27 cellular contexts compared by ENCODE assay signal in the genomic region with DNA sequence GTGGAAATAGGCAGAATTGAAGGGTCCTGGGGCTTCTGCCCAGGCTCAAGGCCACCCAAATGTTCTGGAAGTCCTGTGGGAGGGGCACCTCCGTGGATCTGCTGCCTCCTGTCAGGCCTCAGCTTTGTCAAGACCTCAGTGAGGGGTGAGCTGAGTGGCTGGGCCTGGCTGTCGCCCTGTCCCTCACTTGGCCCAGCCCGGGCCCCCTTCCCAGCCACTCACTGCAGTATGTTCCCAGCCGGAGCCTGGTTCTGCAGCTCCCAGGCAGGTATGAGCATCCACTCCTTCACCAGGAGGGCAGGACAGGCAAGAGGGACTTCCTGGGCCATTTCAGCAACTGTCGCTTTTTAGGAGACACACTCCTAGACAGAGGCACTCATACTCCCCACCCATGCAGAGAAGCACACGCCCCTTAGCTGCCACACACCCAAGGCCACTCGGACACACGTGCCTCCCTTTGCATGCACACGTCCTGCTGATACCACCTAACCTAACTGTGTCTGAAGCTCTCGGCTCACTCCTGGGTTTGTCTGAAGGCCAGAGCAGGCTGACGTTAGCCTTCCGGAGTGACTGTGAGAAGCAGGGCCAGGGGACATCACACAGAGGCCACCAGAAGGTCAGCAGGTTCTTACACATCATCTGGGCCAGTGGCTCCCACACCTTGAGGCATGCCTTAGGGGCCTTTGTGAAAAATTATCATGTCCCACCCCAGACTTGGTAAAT.
DNase-seq lines count a peak whose midpoint lies in the region; ATAC-seq, FAIRE-seq and TF ChIP-seq lines count a peak whose summit lies in the region.
"Had no signal": no experiment of that assay in that cellular context is flagged by ENCODE, and none has a peak within 500 bp of the region (broad histone marks: within the 10 kb centered on the region; RNA-seq: fewer than 3 reads in every experiment).

No MANE protein-coding gene starts in this region.

- H3K4me1 Mint-ChIP-seq in natural killer cell treated with Interleukin-12 subunit alpha and Interleukin-12 subunit beta and Interleukin-15 and Interleukin-18, amount 100 ng/mL, for 72 hours (ENCODE audit: low read depth in 2 of 2) = peaks cover 3 to 4% of the 10 kb centered on the region in 2 donors
- H3K4me1 Mint-ChIP-seq: stimulated activated naive B cell treated with anti-CD40 and anti-IgM and Interleukin-4, amounts not matched to agents 10 μg/mL and 1 μg/mL and 100 μg/mL, for 72 hours had no signal

- 0% methylated on average over 4 of the region's 12 CpGs for WGBS in HepG2 (ENCODE audit: low lambda C conversion rate)
- 81% methylated on average over 7 of the region's 12 CpGs for WGBS in right lobe of liver (ENCODE audit: insufficient coverage, low coverage, low lambda C conversion rate, missing lambda C conversion rate)

- H3K9ac ChIP-seq in HepG2 (ENCODE audit: insufficient read depth, low read depth, low read length) = no peak overlapping the region
- H3K9ac ChIP-seq: neural progenitor cell had no signal

- POLR2A ChIA-PET in HepG2 (lab: Yijun Ruan, JAX) = no interaction called here

- no peak overlapping the region for H3K4me2 ChIP-seq in HepG2 (ENCODE audit: low read depth, low read length)
- H3K4me2 ChIP-seq: neural progenitor cell had no signal

- intact Hi-C loops in HepG2 (cut with micrococcal nuclease; ENCODE audit: unreplicated experiment) (no loop called here), right lobe of liver (cut with DNase I) (no loop called here), left ventricle myocardium superior (cut with micrococcal nuclease) (no loop called here), posterior vena cava (cut with DNase I) (no loop called here)

- no peaks in the 10 kb centered on the region for H3K9me3 Mint-ChIP-seq in natural killer cell treated with Interleukin-12 subunit alpha and Interleukin-12 subunit beta and Interleukin-15 and Interleukin-18, amount 100 ng/mL, for 72 hours
- H3K9me3 Mint-ChIP-seq: effector memory CD8-positive, alpha-beta T cell; neural progenitor cell; stimulated activated naive B cell treated with anti-CD40 and anti-IgM and Interleukin-4, amounts not matched to agents 10 μg/mL and 1 μg/mL and 100 μg/mL, for 72 hours had no signal

- no peak for DNase-seq in HepG2 (ENCODE audit: low spot score)
- no peak for DNase-seq in right lobe of liver
- DNase-seq in left ventricle myocardium superior = no peak
- peak; percentile 74 for DNase-seq in posterior vena cava (ENCODE audit: low spot score)
- DNase-seq in AG08396 (ENCODE audit: low spot score) = no peak
- no peak for DNase-seq in EL
- no peak for DNase-seq in natural killer cell treated with Interleukin-12 subunit alpha and Interleukin-12 subunit beta and Interleukin-15 and Interleukin-18, amount 100 ng/mL, for 72 hours (ENCODE audit: low spot score)
- DNase-seq: activated CD4-positive, alpha-beta T cell treated with anti-CD3 and anti-CD28 coated beads for 4 hours; activated CD8-positive, alpha-beta T cell treated with anti-CD3 and anti-CD28 coated beads, Interleukin-2, amount 10 ng/mL, durations not matched to agents 7 days and 5 days; activated naive CD4-positive, alpha-beta T cell treated with anti-CD3 and anti-CD28 coated beads, Interleukin-2, amount 50 U/mL, for 16 hours; amniotic stem cell; DMS79; effector memory CD8-positive, alpha-beta T cell; erythroblast; GDM1; NCI-H2107; NCI-H446; NCI-H774; stimulated activated naive B cell treated with anti-CD40 and anti-IgM and Interleukin-4, amounts not matched to agents 10 μg/mL and 1 μg/mL and 100 μg/mL, for 72 hours; WERI-Rb-1 had no signal

- H3K27me3 ChIP-seq in HepG2 (ENCODE audit: control insufficient read depth in 1 of 2, insufficient read depth in 2 of 2, low read length in 2 of 2) (peaks cover 0 to under 1% of the 10 kb centered on the region in 2 experiments; a peak in 3 of 5 replicates), right lobe of liver (no peaks in the 10 kb centered on the region)
- H3K27me3 ChIP-seq: breast epithelium, neural progenitor cell had no signal

- H3K9me3 ChIP-seq in HepG2 (ENCODE audit: low read length) (no peaks in the 10 kb centered on the region), right lobe of liver (no peaks in the 10 kb centered on the region)
- H3K9me3 ChIP-seq: breast epithelium had no signal

- no peak overlapping the region for H3K4me3 Mint-ChIP-seq in natural killer cell treated with Interleukin-12 subunit alpha and Interleukin-12 subunit beta and Interleukin-15 and Interleukin-18, amount 100 ng/mL, for 72 hours
- H3K4me3 Mint-ChIP-seq: activated CD8-positive, alpha-beta T cell treated with anti-CD3 and anti-CD28 coated beads, Interleukin-2, amount 10 ng/mL, durations not matched to agents 7 days and 5 days; effector memory CD8-positive, alpha-beta T cell; neural progenitor cell; stimulated activated naive B cell treated with anti-CD40 and anti-IgM and Interleukin-4, amounts not matched to agents 10 μg/mL and 1 μg/mL and 100 μg/mL, for 72 hours had no signal

- peak; percentile 37 for ATAC-seq in HepG2
- no peak for ATAC-seq in right lobe of liver
- peak; percentile 14 for ATAC-seq in left ventricle myocardium superior
- ATAC-seq in natural killer cell treated with Interleukin-12 subunit alpha and Interleukin-12 subunit beta and Interleukin-15 and Interleukin-18, amount 100 ng/mL, for 72 hours = no peak
- ATAC-seq in HG03460 (IDR thresholded peaks at IDR 0.05; ENCODE audit: unreplicated experiment) = no peak
- ATAC-seq: activated CD8-positive, alpha-beta T cell treated with anti-CD3 and anti-CD28 coated beads, Interleukin-2, amount 10 ng/mL, durations not matched to agents 7 days and 5 days; effector memory CD8-positive, alpha-beta T cell; HCT116; stimulated activated naive B cell treated with anti-CD40 and anti-IgM and Interleukin-4, amounts not matched to agents 10 μg/mL and 1 μg/mL and 100 μg/mL, for 72 hours had no signal

- peaks cover 13 to 24% of the 10 kb centered on the region in 2 donors for H3K27me3 Mint-ChIP-seq in natural killer cell treated with Interleukin-12 subunit alpha and Interleukin-12 subunit beta and Interleukin-15 and Interleukin-18, amount 100 ng/mL, for 72 hours

- TF ChIP-seq RAD21 in HepG2 (CRISPR knock-in tag; IDR thresholded peaks at IDR 0.05) = no peak

- FAIRE-seq in HepG2 (lab: Jason Lieb, UNC) = no peak
- FAIRE-seq: A204.1, colon, keratinocyte had no signal

- H4K20me1 ChIP-seq in HepG2 (ENCODE audit: insufficient read depth, low read length) = no peaks in the 10 kb centered on the region

- no peak for TF ChIP-seq EP300 in HepG2 (IDR thresholded peaks at IDR 0.05; ENCODE audit: low read depth in 2 of 2, low read length in 2 of 2)
- no peak for TF ChIP-seq EP300 in HepG2 (CRISPR knock-in tag; IDR thresholded peaks at IDR 0.05; ENCODE audit: borderline replicate concordance)

- H3K4me3 ChIP-seq in HepG2 (replicated peaks in 1 of 3; ENCODE audit: insufficient read depth in 1 of 3, low read depth in 2 of 3, low read length in 3 of 3) (no peak overlapping the region), right lobe of liver (no peak overlapping the region)
- H3K4me3 ChIP-seq: breast epithelium, neural progenitor cell had no signal

- TF ChIP-seq CTCF in HepG2 (CRISPR knock-in tag; IDR thresholded peaks at IDR 0.05) (no peak), right lobe of liver (IDR thresholded peaks at IDR 0.05) (no peak)

- CTCF ChIA-PET in HepG2 (lab: Yijun Ruan, JAX; ENCODE audit: low intra/inter-chr PET ratio, low total read pairs) = no interaction called here

- TF ChIP-seq POLR2A in HepG2 (IDR thresholded peaks at IDR 0.05; ENCODE audit: insufficient read depth in 1 of 2, low read depth in 2 of 2, low read length in 2 of 2) (no peak), right lobe of liver (IDR thresholded peaks at IDR 0.05) (no peak)

- no peaks in the 10 kb centered on the region for H3K36me3 Mint-ChIP-seq in natural killer cell treated with Interleukin-12 subunit alpha and Interleukin-12 subunit beta and Interleukin-15 and Interleukin-18, amount 100 ng/mL, for 72 hours
- H3K36me3 Mint-ChIP-seq: neural progenitor cell; stimulated activated naive B cell treated with anti-CD40 and anti-IgM and Interleukin-4, amounts not matched to agents 10 μg/mL and 1 μg/mL and 100 μg/mL, for 72 hours had no signal

- no peak overlapping the region for H3K27ac Mint-ChIP-seq in natural killer cell treated with Interleukin-12 subunit alpha and Interleukin-12 subunit beta and Interleukin-15 and Interleukin-18, amount 100 ng/mL, for 72 hours
- H3K27ac Mint-ChIP-seq: activated CD8-positive, alpha-beta T cell treated with anti-CD3 and anti-CD28 coated beads, Interleukin-2, amount 10 ng/mL, durations not matched to agents 7 days and 5 days; effector memory CD8-positive, alpha-beta T cell; stimulated activated naive B cell treated with anti-CD40 and anti-IgM and Interleukin-4, amounts not matched to agents 10 μg/mL and 1 μg/mL and 100 μg/mL, for 72 hours had no signal

- in situ Hi-C loops in HepG2 (cut with HindIII; ENCODE audit: extremely low pct_ligation_motif_present, low pct_unique_long_range_greater_than_20kb) = no loop called here

- peaks cover 8% of the 10 kb centered on the region for H3K4me1 ChIP-seq in HepG2 (ENCODE audit: insufficient read depth, low read length)
- H3K4me1 ChIP-seq in right lobe of liver = no peaks in the 10 kb centered on the region
- H3K4me1 ChIP-seq: breast epithelium had no signal

- BruUV-seq in HepG2 (replicated peaks; lab: Mats Ljungman, UMichigan) = no TSS peak

- H3K36me3 ChIP-seq in HepG2 (replicated peaks in 1 of 2; ENCODE audit: control insufficient read depth in 1 of 2, insufficient read depth in 2 of 2, low read length in 2 of 2) (no peaks in the 10 kb centered on the region), right lobe of liver (no peaks in the 10 kb centered on the region)
- H3K36me3 ChIP-seq: breast epithelium, neural progenitor cell, WERI-Rb-1 had no signal

- H3K27ac ChIP-seq in HepG2 (ENCODE audit: extremely low read length, insufficient read depth, low read length) (no peak overlapping the region), right lobe of liver (no peak overlapping the region)
- H3K27ac ChIP-seq: neural progenitor cell, WERI-Rb-1 had no signal

- no peaks in the 10 kb centered on the region for H3K79me2 ChIP-seq in HepG2 (ENCODE audit: insufficient read depth, low read length)

- H2AFZ ChIP-seq in HepG2 (ENCODE audit: low read length) = no peak overlapping the region
- H2AFZ ChIP-seq: neural progenitor cell had no signal

TF ChIP-seq in HepG2, 621 proteins besides CTCF, POLR2A, EP300 and RAD21 (continues in another document):
- TF ChIP-seq ZNF563 (CRISPR knock-in tag; IDR thresholded peaks at IDR 0.05) = no peak

Comparison
In these comparisons a context has a peak if more than half of its experiments do, and no peak if none do; other contexts are left out.
1. ATAC-seq: peak in HepG2 (single experiment) and left ventricle myocardium superior (single experiment); none in right lobe of liver (0 of 4), natural killer cell treated with Interleukin-12 subunit alpha and Interleukin-12 subunit beta and Interleukin-15 and Interleukin-18, amount 100 ng/mL, for 72 hours (0 of 2) and HG03460 (single experiment).